ENCODE assay signal across 9 cellular contexts in the genomic region with DNA sequence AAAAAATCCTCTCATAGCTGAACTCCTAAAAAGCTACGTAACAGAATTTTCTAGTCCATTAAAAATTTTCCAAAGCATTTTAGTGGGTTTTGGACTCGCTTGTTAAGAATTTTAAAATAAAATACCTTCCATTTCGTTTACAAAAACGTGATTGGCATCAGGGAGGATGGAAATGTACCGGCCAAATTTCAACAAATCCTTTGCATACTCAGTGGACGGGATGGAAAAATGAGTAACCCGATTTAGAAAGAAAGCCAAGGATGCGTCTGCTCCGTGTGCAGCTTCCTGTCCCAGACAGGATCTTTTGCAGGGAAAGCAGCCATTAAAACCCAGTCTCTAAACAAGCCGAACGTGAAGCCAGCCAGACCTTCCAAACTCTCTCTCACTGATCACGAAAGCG. TPM values are rescaled to one million over a fixed set of nuclear protein-coding genes. Genes with fewer than 3 reads are reported as not detected.
DNase-seq lines count a peak whose midpoint lies in the region; TF ChIP-seq lines count a peak whose summit lies in the region.
"Had no signal": no experiment of that assay in that cellular context is flagged by ENCODE, and none has a peak within 500 bp of the region (broad histone marks: within the 10 kb centered on the region; RNA-seq: fewer than 3 reads in every experiment).

No MANE protein-coding gene starts in this region.

- DNase-seq in HFFc6: peak; percentile 60
- DNase-seq in coronary artery (ENCODE audit: low spot score): no peak
- no peak for DNase-seq in mesothelial cell of epicardium (ENCODE audit: low spot score in 2 of 2, unreplicated experiment in 2 of 2)
- no peak for DNase-seq in Kasumi-1 (lab: John Stamatoyannopoulos, UW)
- no peak for DNase-seq in islet precursor cell
- no peak for DNase-seq in Caco-2
- no peak for DNase-seq in activated T-helper 2 cell treated with anti-CD3 and anti-CD28 coated beads, Interferon-gamma antibody, Interleukin-2, Interleukin-4, amounts not matched to agents 10 μg/mL and 5 μg/mL and 100 μg/mL, durations not matched to agents 14 hours and 24 hours and 36 hours (ENCODE audit: low spot score)
- DNase-seq: activated naive CD4-positive, alpha-beta T cell treated with Interleukin-2 at 50 U/mL for 16 hours had no signal

- H3K4me1 ChIP-seq in Caco-2: no peaks in the 10 kb centered on the region

- H3K4me3 Mint-ChIP-seq in HFFc6 (peak overlapping the region; percentile 87), mesothelial cell of epicardium (peak overlapping the region; percentile 26), Caco-2 (ENCODE audit: unreplicated experiment) (no peak overlapping the region)
- H3K4me3 Mint-ChIP-seq in activated T-helper 2 cell treated with anti-CD3 and anti-CD28 coated beads, Interferon-gamma antibody, Interleukin-2, Interleukin-4, amounts not matched to agents 10 μg/mL and 5 μg/mL and 100 μg/mL, durations not matched to agents 14 hours and 24 hours and 36 hours (ENCODE audit: low read depth): no peak overlapping the region

- H3K27me3 Mint-ChIP-seq in HFFc6 (ENCODE audit: insufficient read depth) (peaks cover 2% of the 10 kb centered on the region), mesothelial cell of epicardium (ENCODE audit: low read depth) (no peaks in the 10 kb centered on the region), Caco-2 (ENCODE audit: insufficient read depth, unreplicated experiment) (no peaks in the 10 kb centered on the region)
- H3K27me3 Mint-ChIP-seq in activated T-helper 2 cell treated with anti-CD3 and anti-CD28 coated beads, Interferon-gamma antibody, Interleukin-2, Interleukin-4, amounts not matched to agents 10 μg/mL and 5 μg/mL and 100 μg/mL, durations not matched to agents 14 hours and 24 hours and 36 hours (ENCODE audit: low read depth): no peaks in the 10 kb centered on the region

- TF ChIP-seq CTCF in HFFc6 (IDR thresholded peaks at IDR 0.05) (no peak), coronary artery (IDR thresholded peaks at IDR 0.05) (no peak), mesothelial cell of epicardium (IDR thresholded peaks at IDR 0.05; ENCODE audit: unreplicated experiment) (no peak), Caco-2 (IDR thresholded peaks at IDR 0.05; ENCODE audit: insufficient read depth in 1 of 2, low read depth in 1 of 2, low read length in 1 of 2, severe bottlenecking in 1 of 2, unreplicated experiment in 1 of 2) (no peak)

- BruUV-seq in Caco-2 (replicated peaks; lab: Mats Ljungman, UMichigan): no TSS peak

- intact Hi-C loops in Caco-2 (cut with micrococcal nuclease; ENCODE audit: unreplicated experiment): no loop called here
- intact Hi-C loops in activated T-helper 2 cell treated with anti-CD3 and anti-CD28 coated beads, Interferon-gamma antibody, Interleukin-2, Interleukin-4, amounts not matched to agents 10 μg/mL and 5 μg/mL and 100 μg/mL, durations not matched to agents 14 hours and 24 hours and 36 hours (cut with micrococcal nuclease): no loop called here

- POLR2A ChIA-PET in Caco-2 (lab: Charles Lee): interaction anchor here (0.7 kb wide), 1 partner anchor 146 kb away, joined by 9 read pairs; no protein-coding TSS in a partner anchor

- H3K9me3 Mint-ChIP-seq in HFFc6 (no peaks in the 10 kb centered on the region), mesothelial cell of epicardium (no peaks in the 10 kb centered on the region), Caco-2 (ENCODE audit: unreplicated experiment) (no peaks in the 10 kb centered on the region)
- H3K9me3 Mint-ChIP-seq in activated T-helper 2 cell treated with anti-CD3 and anti-CD28 coated beads, Interferon-gamma antibody, Interleukin-2, Interleukin-4, amounts not matched to agents 10 μg/mL and 5 μg/mL and 100 μg/mL, durations not matched to agents 14 hours and 24 hours and 36 hours: no peaks in the 10 kb centered on the region

- H3K9me3 ChIP-seq in Caco-2: no peaks in the 10 kb centered on the region

- peak overlapping the region; percentile 99 for H3K27ac Mint-ChIP-seq in HFFc6
- H3K27ac Mint-ChIP-seq in mesothelial cell of epicardium: peak overlapping the region; percentile 89
- no peak overlapping the region for H3K27ac Mint-ChIP-seq in Caco-2 (ENCODE audit: unreplicated experiment)
- no peak overlapping the region for H3K27ac Mint-ChIP-seq in activated T-helper 2 cell treated with anti-CD3 and anti-CD28 coated beads, Interferon-gamma antibody, Interleukin-2, Interleukin-4, amounts not matched to agents 10 μg/mL and 5 μg/mL and 100 μg/mL, durations not matched to agents 14 hours and 24 hours and 36 hours

- peak overlapping the region; percentile 53 for H3K4me3 ChIP-seq in coronary artery
- H3K4me3 ChIP-seq in Caco-2 (ENCODE audit: low read depth, low read length): no peak overlapping the region

- no peaks in the 10 kb centered on the region for H3K36me3 ChIP-seq in Caco-2 (ENCODE audit: control insufficient read depth, insufficient read depth, low read length)

- H3K36me3 Mint-ChIP-seq in HFFc6 (ENCODE audit: low read depth) (peaks cover 11% of the 10 kb centered on the region), mesothelial cell of epicardium (peaks cover under 1% of the 10 kb centered on the region), Caco-2 (ENCODE audit: insufficient read depth, unreplicated experiment) (peaks cover 5% of the 10 kb centered on the region)
- H3K36me3 Mint-ChIP-seq in activated T-helper 2 cell treated with anti-CD3 and anti-CD28 coated beads, Interferon-gamma antibody, Interleukin-2, Interleukin-4, amounts not matched to agents 10 μg/mL and 5 μg/mL and 100 μg/mL, durations not matched to agents 14 hours and 24 hours and 36 hours (ENCODE audit: low read depth): no peaks in the 10 kb centered on the region

- CTCF ChIA-PET in Caco-2 (lab: Charles Lee): interaction anchor here (0.7 to 0.9 kb wide), 2 partner anchors 205 to 393 kb away, joined by 4 to 5 read pairs; no protein-coding TSS in a partner anchor

- H3K4me1 Mint-ChIP-seq in HFFc6 (ENCODE audit: low read depth) (peaks cover 56% of the 10 kb centered on the region), mesothelial cell of epicardium (peaks cover 34% of the 10 kb centered on the region), Caco-2 (ENCODE audit: low read depth, unreplicated experiment) (peaks cover 3% of the 10 kb centered on the region)
- peaks cover 5% of the 10 kb centered on the region for H3K4me1 Mint-ChIP-seq in activated T-helper 2 cell treated with anti-CD3 and anti-CD28 coated beads, Interferon-gamma antibody, Interleukin-2, Interleukin-4, amounts not matched to agents 10 μg/mL and 5 μg/mL and 100 μg/mL, durations not matched to agents 14 hours and 24 hours and 36 hours (ENCODE audit: low read depth)

- H3K27ac ChIP-seq in coronary artery: peak overlapping the region; percentile 79 to 91
- peak overlapping the region; percentile 40 for H3K27ac ChIP-seq in temporal lobe (ENCODE audit: low read depth, low read length)

- H3K27me3 ChIP-seq in Caco-2 (replicated peaks; ENCODE audit: control insufficient read depth, insufficient read depth, low read length): no peaks in the 10 kb centered on the region

RNA-seq across cellular contexts. Expression of gene TMEM184B, which starts 15.6 kb away (rescaled TPM):
- total RNA-seq in HFFc6 (2021; fragmentation: NEBNext Ultra II Directional; extraction: Animal tissue kit (Norgen Biotek cat#: 25700)): 100 to 1,000 TPM; 104 to 125 (median 111) TPM
- total RNA-seq in mesothelial cell of epicardium (61.4 to 64.0 TPM (median 62.8 TPM) in 3 replicates), temporal lobe (9.3 TPM), Caco-2 (2022) (52.4 and 53.3 TPM in 2 replicates)
- 34.8 and 35.8 TPM in 2 replicates for total RNA-seq in activated T-helper 2 cell treated with anti-CD3 and anti-CD28 coated beads, Interferon-gamma antibody, Interleukin-2, Interleukin-4, amounts not matched to agents 10 μg/mL and 5 μg/mL and 100 μg/mL, durations not matched to agents 14 hours and 24 hours and 36 hours

RNA-seq across cellular contexts. Expression of gene MAFF, which starts 55.4 kb away (rescaled TPM):
- total RNA-seq in HFFc6 (2021; fragmentation: NEBNext Ultra II Directional; extraction: Animal tissue kit (Norgen Biotek cat#: 25700)): 10 to 100 TPM; 17.2 to 24.1 (median 22.8) TPM
- total RNA-seq in mesothelial cell of epicardium: 33.4 to 35.3 TPM (median 34.1 TPM) in 3 replicates
- 2.0 TPM for total RNA-seq in temporal lobe
- 6.8 and 9.0 TPM in 2 replicates for total RNA-seq in Caco-2 (2022)
- total RNA-seq in activated T-helper 2 cell treated with anti-CD3 and anti-CD28 coated beads, Interferon-gamma antibody, Interleukin-2, Interleukin-4, amounts not matched to agents 10 μg/mL and 5 μg/mL and 100 μg/mL, durations not matched to agents 14 hours and 24 hours and 36 hours: 13.5 and 15.3 TPM in 2 replicates

Comparison
In these comparisons a context has a peak if more than half of its experiments do, and no peak if none do; other contexts are left out.
1. H3K27ac Mint-ChIP-seq: peak in HFFc6 (single experiment) and mesothelial cell of epicardium (single experiment); none in Caco-2 (single experiment) and activated T-helper 2 cell treated with anti-CD3 and anti-CD28 coated beads, Interferon-gamma antibody, Interleukin-2, Interleukin-4, amounts not matched to agents 10 μg/mL and 5 μg/mL and 100 μg/mL, durations not matched to agents 14 hours and 24 hours and 36 hours (single experiment).
2. H3K4me3 Mint-ChIP-seq: peak in HFFc6 (single experiment) and mesothelial cell of epicardium (single experiment); none in Caco-2 (single experiment) and activated T-helper 2 cell treated with anti-CD3 and anti-CD28 coated beads, Interferon-gamma antibody, Interleukin-2, Interleukin-4, amounts not matched to agents 10 μg/mL and 5 μg/mL and 100 μg/mL, durations not matched to agents 14 hours and 24 hours and 36 hours (single experiment).